13 cellular contexts compared by ENCODE assay signal in the genomic region with DNA sequence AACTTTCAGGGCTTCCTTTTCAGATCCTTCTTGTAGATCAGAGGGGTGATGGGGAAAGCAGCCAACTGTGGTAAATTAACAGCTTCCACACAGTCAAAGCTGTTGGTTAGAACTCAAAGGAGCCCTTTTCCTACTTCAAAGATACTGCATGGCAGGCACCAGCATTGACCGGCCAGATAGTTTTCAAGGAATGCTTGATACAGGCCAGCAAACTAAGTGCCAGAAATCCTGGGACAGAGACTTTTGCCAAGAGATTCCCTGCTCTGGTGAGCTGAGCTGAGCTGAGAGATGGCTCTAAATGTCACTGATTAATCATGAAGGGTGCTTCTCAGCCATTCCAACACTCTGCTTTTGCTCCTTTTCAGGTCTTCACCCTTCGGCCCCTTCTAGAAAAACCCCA.
A peak's percentile ranks its signal among the peaks of the same experiment; 100 is the strongest.
DNase-seq lines count a peak whose midpoint lies in the region; ATAC-seq, FAIRE-seq and TF ChIP-seq lines count a peak whose summit lies in the region.
"Had no signal": no experiment of that assay in that cellular context is flagged by ENCODE, and none has a peak within 500 bp of the region (broad histone marks: within the 10 kb centered on the region; RNA-seq: fewer than 3 reads in every experiment).

No MANE protein-coding gene starts in this region.

- no peak overlapping the region for H3K4me2 ChIP-seq in endothelial cell of umbilical vein (ENCODE audit: insufficient read depth, low read length)

- H3K27ac ChIP-seq in endothelial cell of umbilical vein (ENCODE audit: insufficient read depth, low read depth, low read length) (peak overlapping the region; percentile 30), lung (ENCODE audit: low read depth in 1 of 2, low read length in 1 of 2) (peak overlapping the region in 1 of 2 donors; percentile 60), testis (no peak overlapping the region)

- no peak for TF ChIP-seq POLR2A in endothelial cell of umbilical vein (IDR thresholded peaks at IDR 0.05; ENCODE audit: low read depth, low read length)
- TF ChIP-seq POLR2A in testis (IDR thresholded peaks at IDR 0.05), result no peak

- H3K4me3 ChIP-seq in MG63 (no peak overlapping the region), endothelial cell of umbilical vein (replicated peaks in 1 of 3; ENCODE audit: insufficient read depth in 1 of 3, low read depth in 1 of 3, low read length in 3 of 3) (no peak overlapping the region), lung (no peak overlapping the region), testis (no peak overlapping the region)

- no peaks in the 10 kb centered on the region for H3K27me3 ChIP-seq in MG63
- H3K27me3 ChIP-seq in endothelial cell of umbilical vein (ENCODE audit: control insufficient read depth in 2 of 2, insufficient read depth in 2 of 2, low read length in 2 of 2), result no peaks in the 10 kb centered on the region
- peaks cover 6% of the 10 kb centered on the region for H3K27me3 ChIP-seq in lung (ENCODE audit: control insufficient read depth, insufficient read depth)
- H3K27me3 ChIP-seq in testis, result no peaks in the 10 kb centered on the region

- POLR2A ChIA-PET in endothelial cell of umbilical vein (lab: Charles Lee), result no interaction called here

- no peaks in the 10 kb centered on the region for H3K36me3 ChIP-seq in MG63
- no peaks in the 10 kb centered on the region for H3K36me3 ChIP-seq in endothelial cell of umbilical vein (ENCODE audit: control insufficient read depth in 2 of 2, extremely low read depth in 1 of 2, insufficient read depth in 2 of 2, low read length in 2 of 2)
- H3K36me3 ChIP-seq in lung (ENCODE audit: control insufficient read depth in 2 of 2, insufficient read depth in 2 of 2, low read length in 2 of 2), result no peaks in the 10 kb centered on the region
- no peaks in the 10 kb centered on the region for H3K36me3 ChIP-seq in testis (ENCODE audit: low read depth, missing control alignments)

- DNase-seq in MG63, result peak; percentile 67
- peak; percentile 25 for DNase-seq in endothelial cell of umbilical vein (ENCODE audit: low read depth, low spot score)
- DNase-seq in lung (ENCODE audit: low spot score), result no peak
- DNase-seq in testis, result peak; percentile 16
- DNase-seq in activated T-cell treated with anti-CD3 and anti-CD28 coated beads for 4 hours, result no peak
- no peak for DNase-seq in DMS53 treated with DMSO at 0.1 percent for 48 hours (lab: John Stamatoyannopoulos, UW; ENCODE audit: unreplicated experiment)
- no peak for DNase-seq in COLO668 (lab: John Stamatoyannopoulos, UW; ENCODE audit: unreplicated experiment)
- DNase-seq: activated CD4-positive, alpha-beta memory T cell treated with anti-CD3 and anti-CD28 coated beads for 36 hours; activated effector memory CD4-positive, alpha-beta T cell treated with anti-CD3 and anti-CD28 coated beads, Interleukin-2, amount 50 U/mL, for 16 hours; NCI-H1694; NCI-H526 treated with DMSO at 0.1 percent for 48 hours; RPMI8226 had no signal

- no peaks in the 10 kb centered on the region for H3K79me2 ChIP-seq in endothelial cell of umbilical vein (ENCODE audit: control insufficient read depth, insufficient read depth, low read length)

- WGBS in lung, 2 donors, result 69 to 78% methylated on average over 2 of the region's 2 CpGs
- 14 to 58% methylated on average over 2 of the region's 2 CpGs for WGBS in testis, 2 donors

- H3K4me1 ChIP-seq in endothelial cell of umbilical vein (ENCODE audit: control insufficient read depth, extremely low read depth, insufficient read depth, low read length) (peaks cover 15% of the 10 kb centered on the region), lung (ENCODE audit: control insufficient read depth in 2 of 2, insufficient read depth in 2 of 2, low read length in 2 of 2) (peaks cover 0 to 9% of the 10 kb centered on the region in 2 donors), testis (no peaks in the 10 kb centered on the region)

- H3K9me1 ChIP-seq in endothelial cell of umbilical vein (replicated peaks; ENCODE audit: control insufficient read depth, extremely low read depth, insufficient read depth, low read length), result no peaks in the 10 kb centered on the region

- H3K9me3 ChIP-seq in MG63 (no peaks in the 10 kb centered on the region), endothelial cell of umbilical vein (replicated peaks; ENCODE audit: control insufficient read depth, insufficient read depth, low read length) (no peaks in the 10 kb centered on the region), lung (ENCODE audit: control insufficient read depth in 2 of 2, insufficient read depth in 1 of 2, low read length in 1 of 2) (peaks cover 0 to 7% of the 10 kb centered on the region in 2 donors), testis (no peaks in the 10 kb centered on the region)

- intact Hi-C loops in endothelial cell of umbilical vein (cut with micrococcal nuclease), result loop anchor here (1.0 kb wide), 1 partner anchor 73 kb away; no protein-coding TSS in a partner anchor
- intact Hi-C loops in testis (cut with DNase I; ENCODE audit: low total_unique reads), result no loop called here

- FAIRE-seq in endothelial cell of umbilical vein (lab: Jason Lieb, UNC), result peak; percentile 55

- H2AFZ ChIP-seq in endothelial cell of umbilical vein (ENCODE audit: low read depth, low read length), result no peak overlapping the region

- H3K9ac ChIP-seq in endothelial cell of umbilical vein (replicated peaks; ENCODE audit: extremely low read depth, insufficient read depth, low read length), result no peak overlapping the region

- H4K20me1 ChIP-seq in endothelial cell of umbilical vein (replicated peaks; ENCODE audit: control insufficient read depth, extremely low read depth, insufficient read depth, low read length), result no peaks in the 10 kb centered on the region

- ATAC-seq in lung (ENCODE audit: insufficient read depth, low FRiP score) (peak; percentile 34), HG03565 (IDR thresholded peaks at IDR 0.05; ENCODE audit: unreplicated experiment) (no peak)

- dilution Hi-C loops in endothelial cell of umbilical vein (cut with MboI; ENCODE audit: extremely low pct_ligation_motif_present, low sequenced_read_pairs), result no loop called here

- CTCF ChIA-PET in endothelial cell of umbilical vein (lab: Charles Lee), result interaction anchor here (0.7 to 1.4 kb wide), 3 partner anchors 10 to 323 kb away, joined by 3 to 5 read pairs (median 3); no protein-coding TSS in a partner anchor

- no TSS peak for BruUV-seq in endothelial cell of umbilical vein (replicated peaks; lab: Mats Ljungman, UMichigan)

- no peak for TF ChIP-seq CTCF in endothelial cell of umbilical vein (IDR thresholded peaks at IDR 0.05; ENCODE audit: extremely low read depth in 1 of 2, insufficient read depth in 1 of 2, low read depth in 1 of 2, low read length in 2 of 2)
- TF ChIP-seq CTCF in lung (IDR thresholded peaks at IDR 0.05; ENCODE audit: control extremely low read depth, extremely low read depth), result no peak
- no peak for TF ChIP-seq CTCF in testis (IDR thresholded peaks at IDR 0.05)

TF ChIP-seq in endothelial cell of umbilical vein, 7 proteins besides CTCF, POLR2A, EP300 and RAD21:
- TF ChIP-seq POLR2AphosphoS5 (IDR thresholded peaks at IDR 0.05; ENCODE audit: insufficient read depth, low read depth, low read length) (no peak), EZH2 (IDR thresholded peaks at IDR 0.05; ENCODE audit: borderline replicate concordance, low read depth, low read length, severe bottlenecking) (no peak), GATA2 (IDR thresholded peaks at IDR 0.05; ENCODE audit: insufficient read depth, insufficient read length, low read depth, low read length) (no peak), JUN (IDR thresholded peaks at IDR 0.05; ENCODE audit: borderline replicate concordance, insufficient read depth, insufficient read length, low read depth) (no peak), MYC (IDR thresholded peaks at IDR 0.05; ENCODE audit: low read depth, low read length) (no peak), FOS (IDR thresholded peaks at IDR 0.05; ENCODE audit: borderline replicate concordance, insufficient read depth, low read length) (no peak)
- TF ChIP-seq, protein P1, sequence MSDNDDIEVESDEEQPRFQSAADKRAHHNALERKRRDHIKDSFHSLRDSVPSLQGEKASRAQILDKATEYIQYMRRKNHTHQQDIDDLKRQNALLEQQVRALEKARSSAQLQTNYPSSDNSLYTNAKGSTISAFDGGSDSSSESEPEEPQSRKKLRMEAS (IDR thresholded peaks at IDR 0.05; ENCODE audit: insufficient read depth, insufficient read length), result no peak

Comparison
In these comparisons a context has a peak if more than half of its experiments do, and no peak if none do; other contexts are left out.
1. DNase-seq: peak in MG63 (single experiment), endothelial cell of umbilical vein (single experiment) and testis (single experiment); none in lung (single experiment), activated T-cell treated with anti-CD3 and anti-CD28 coated beads for 4 hours (single experiment), DMS53 treated with DMSO at 0.1 percent for 48 hours (single experiment) and COLO668 (single experiment).